ENCODE assay signal across 8 cellular contexts in genomic region chr12:8031872-8032241, GRCh38. TPM values are rescaled to one million over a fixed set of nuclear protein-coding genes. Genes with fewer than 3 reads are reported as not detected.
DNase-seq lines count a peak whose midpoint lies in the region; ATAC-seq lines count a peak whose summit lies in the region.

No MANE protein-coding gene starts in this region.

- no peaks in the 10 kb centered on the region for H3K36me3 ChIP-seq in iPS-20b (ENCODE audit: insufficient read depth, low read depth, low read length)

- ATAC-seq in activated T-helper 17 cell treated with anti-CD3 and anti-CD28 coated beads, Interleukin-2, amount 50 U/mL, for 72 hours (replicated peaks) = no peak
- ATAC-seq in HG03565 (IDR thresholded peaks at IDR 0.05; ENCODE audit: unreplicated experiment) (no peak), GM19455 (IDR thresholded peaks at IDR 0.05; ENCODE audit: unreplicated experiment) (no peak)

- H3K9me3 ChIP-seq in iPS-20b (ENCODE audit: insufficient read depth, low read depth, low read length) = no peaks in the 10 kb centered on the region

- peaks cover 39% of the 10 kb centered on the region for H3K4me1 Mint-ChIP-seq in T-helper 2 cell treated with Interferon-gamma antibody and Interleukin-4, amounts not matched to agents 5 μg/mL and 100 μg/mL, for 36 hours (ENCODE audit: low read depth)
- H3K4me1 Mint-ChIP-seq in activated T-helper 17 cell treated with anti-CD3 and anti-CD28 coated beads, Interleukin-2, amount 50 U/mL, for 72 hours = peaks cover 29% of the 10 kb centered on the region

- peak overlapping the region; percentile 80 for H3K4me3 Mint-ChIP-seq in T-helper 2 cell treated with Interferon-gamma antibody and Interleukin-4, amounts not matched to agents 5 μg/mL and 100 μg/mL, for 36 hours
- peak overlapping the region; percentile 90 for H3K4me3 Mint-ChIP-seq in activated T-helper 17 cell treated with anti-CD3 and anti-CD28 coated beads, Interleukin-2, amount 50 U/mL, for 72 hours

- H3K36me3 Mint-ChIP-seq in T-helper 2 cell treated with Interferon-gamma antibody and Interleukin-4, amounts not matched to agents 5 μg/mL and 100 μg/mL, for 36 hours (ENCODE audit: low read depth) = peaks cover 12% of the 10 kb centered on the region
- peaks cover 12% of the 10 kb centered on the region for H3K36me3 Mint-ChIP-seq in activated T-helper 17 cell treated with anti-CD3 and anti-CD28 coated beads, Interleukin-2, amount 50 U/mL, for 72 hours (ENCODE audit: low read depth)

- no peaks in the 10 kb centered on the region for H3K27me3 Mint-ChIP-seq in T-helper 2 cell treated with Interferon-gamma antibody and Interleukin-4, amounts not matched to agents 5 μg/mL and 100 μg/mL, for 36 hours (ENCODE audit: low read depth)
- H3K27me3 Mint-ChIP-seq in activated T-helper 17 cell treated with anti-CD3 and anti-CD28 coated beads, Interleukin-2, amount 50 U/mL, for 72 hours = no peaks in the 10 kb centered on the region

- H3K9ac ChIP-seq in iPS-20b (ENCODE audit: low read depth, low read length) = peak overlapping the region; percentile 52; the same call in 1 of the 2 replicates

- H3K27me3 ChIP-seq in iPS-20b (ENCODE audit: insufficient read depth, low read length) = no peaks in the 10 kb centered on the region

- DNase-seq in T-helper 2 cell treated with Interferon-gamma antibody and Interleukin-4, amounts not matched to agents 5 μg/mL and 100 μg/mL, for 36 hours (ENCODE audit: low spot score) = no peak
- DNase-seq in T-helper 2 cell (no peak), NCI-H2227 treated with DMSO at 0.1 percent for 48 hours (lab: John Stamatoyannopoulos, UW) (no peak)

- peak overlapping the region; percentile 66 for H3K27ac Mint-ChIP-seq in T-helper 2 cell treated with Interferon-gamma antibody and Interleukin-4, amounts not matched to agents 5 μg/mL and 100 μg/mL, for 36 hours
- H3K27ac Mint-ChIP-seq in activated T-helper 17 cell treated with anti-CD3 and anti-CD28 coated beads, Interleukin-2, amount 50 U/mL, for 72 hours = peak overlapping the region; percentile 85

- H3K27ac ChIP-seq in iPS-20b (ENCODE audit: low read length) (no peak overlapping the region), temporal lobe (ENCODE audit: low read depth, low read length) (peak overlapping the region; percentile 66)

- H3K9me3 Mint-ChIP-seq in T-helper 2 cell treated with Interferon-gamma antibody and Interleukin-4, amounts not matched to agents 5 μg/mL and 100 μg/mL, for 36 hours = no peaks in the 10 kb centered on the region
- no peaks in the 10 kb centered on the region for H3K9me3 Mint-ChIP-seq in activated T-helper 17 cell treated with anti-CD3 and anti-CD28 coated beads, Interleukin-2, amount 50 U/mL, for 72 hours

- peak overlapping the region; percentile 86 for H3K4me3 ChIP-seq in iPS-20b (ENCODE audit: low read length)

- peaks cover 29% of the 10 kb centered on the region for H3K4me1 ChIP-seq in iPS-20b (ENCODE audit: insufficient read depth, low read length)

RNA-seq across cellular contexts. Expression of gene FOXJ2, which starts 0.7 kb away (rescaled TPM):
- 10 to 100 TPM; 14.3 to 15.1 TPM for total RNA-seq in activated T-helper 17 cell treated with anti-CD3 and anti-CD28 coated beads, Interleukin-2, amount 50 U/mL, for 72 hours
- 10.3 TPM for total RNA-seq in temporal lobe

RNA-seq across cellular contexts. Expression of gene C3AR1, which starts 34.3 kb away (rescaled TPM):
- total RNA-seq in activated T-helper 17 cell treated with anti-CD3 and anti-CD28 coated beads, Interleukin-2, amount 50 U/mL, for 72 hours = 1 to 10 TPM; 6.4 to 7.3 TPM
- 0.49 TPM for total RNA-seq in temporal lobe

RNA-seq across cellular contexts. Expression of gene NECAP1, which starts 50.2 kb away (rescaled TPM):
- total RNA-seq in activated T-helper 17 cell treated with anti-CD3 and anti-CD28 coated beads, Interleukin-2, amount 50 U/mL, for 72 hours = 10 to 100 TPM; 30.0 to 32.9 TPM
- total RNA-seq in temporal lobe = 171 TPM
